In the genomic region with DNA sequence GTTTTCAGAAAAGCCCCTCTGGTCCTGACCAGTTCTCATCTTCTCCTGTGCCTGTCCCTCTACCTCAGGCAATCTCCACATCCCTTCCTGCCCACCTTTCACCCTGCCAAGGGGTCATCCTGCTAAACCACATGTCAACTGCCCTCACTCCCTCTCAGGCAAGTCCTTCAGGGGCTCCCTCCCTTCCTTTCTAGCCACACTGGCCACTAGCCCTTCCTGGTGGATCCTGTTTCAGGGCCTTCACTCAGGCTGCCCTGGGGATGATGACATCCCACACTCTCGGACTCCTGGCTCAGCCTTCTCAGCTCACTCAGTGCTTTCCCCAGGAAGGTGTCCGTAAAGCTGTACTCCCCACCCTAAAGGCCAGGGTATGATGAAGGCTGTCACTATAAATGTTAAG, we compare ENCODE assay signal across 21 cellular contexts. TPM values are rescaled to one million over a fixed set of nuclear protein-coding genes. Genes with fewer than 3 reads are reported as not detected.
A peak's percentile ranks its signal among the peaks of the same experiment; 100 is the strongest.
DNase-seq lines count a peak whose midpoint lies in the region; ATAC-seq and TF ChIP-seq lines count a peak whose summit lies in the region.
"Had no signal": no experiment of that assay in that cellular context is flagged by ENCODE, and none has a peak within 500 bp of the region (broad histone marks: within the 10 kb centered on the region; RNA-seq: fewer than 3 reads in every experiment).

No MANE protein-coding gene starts in this region.

- no peaks in the 10 kb centered on the region for H3K27me3 Mint-ChIP-seq in chondrocyte (ENCODE audit: low read depth)

- H3K27me3 ChIP-seq in BLaER1 treated with 17β-estradiol and CSF1 and Interleukin-3, amounts not matched to agents 10 nM and 100 nM: no peaks in the 10 kb centered on the region
- H3K27me3 ChIP-seq: MG63, SJCRH30 had no signal

- ATAC-seq in sciatic nerve: no peak
- ATAC-seq: GM12878 had no signal

- peaks cover 3% of the 10 kb centered on the region for H3K9me3 Mint-ChIP-seq in chondrocyte (ENCODE audit: low read depth)
- H3K9me3 Mint-ChIP-seq: CD4-positive, alpha-beta memory T cell had no signal

- no peak overlapping the region for H3K4me3 ChIP-seq in BLaER1 treated with 17β-estradiol and CSF1 and Interleukin-3, amounts not matched to agents 10 nM and 100 nM
- H3K4me3 ChIP-seq: GM12878, GM23248, MG63, PC-9, SJCRH30 had no signal

- H3K4me1 ChIP-seq in BLaER1 treated with 17β-estradiol and CSF1 and Interleukin-3, amounts not matched to agents 10 nM and 100 nM: peaks cover 24 to 80% (median 72%) of the 10 kb centered on the region in 10 experiments
- H3K4me1 ChIP-seq: SJCRH30 had no signal

- intact Hi-C loops in sciatic nerve (cut with DNase I): loop anchor here (5.0 kb wide), 1 partner anchor 379 kb away; no protein-coding TSS in a partner anchor

- no peak for TF ChIP-seq CTCF in chondrocyte (IDR thresholded peaks at IDR 0.05)

- H3K27ac ChIP-seq in BLaER1 treated with 17β-estradiol and CSF1 and Interleukin-3, amounts not matched to agents 10 nM and 100 nM: peak overlapping the region in 8 of 11 experiments; percentile 1 to 92 (median 58); a peak in 14 of 22 replicates
- H3K27ac ChIP-seq: GM23248, PC-9, SJCRH30 had no signal

- peaks cover 0 to 11% (median 5%) of the 10 kb centered on the region in 11 experiments; a peak in 7 of 22 replicates for H3K36me3 ChIP-seq in BLaER1 treated with 17β-estradiol and CSF1 and Interleukin-3, amounts not matched to agents 10 nM and 100 nM
- H3K36me3 ChIP-seq: SJCRH30 had no signal

- peak overlapping the region; percentile 16 to 84 (median 62); a peak in 21 of 22 replicates for H3K4me2 ChIP-seq in BLaER1 treated with 17β-estradiol and CSF1 and Interleukin-3, amounts not matched to agents 10 nM and 100 nM
- H3K4me2 ChIP-seq: PC-9 had no signal

- peaks cover 17% of the 10 kb centered on the region for H3K4me1 Mint-ChIP-seq in chondrocyte (ENCODE audit: low read depth)

- H4K20me1 ChIP-seq in BLaER1 treated with 17β-estradiol and CSF1 and Interleukin-3, amounts not matched to agents 10 nM and 100 nM: no peaks in the 10 kb centered on the region

- peak overlapping the region; percentile 39 for H3K27ac Mint-ChIP-seq in chondrocyte (ENCODE audit: unreplicated experiment)
- H3K27ac Mint-ChIP-seq: CD4-positive, alpha-beta memory T cell had no signal

- peak; percentile 22 for DNase-seq in EH (ENCODE audit: low read depth)
- DNase-seq in chondrocyte (ENCODE audit: low spot score): no peak
- DNase-seq in myocyte (ENCODE audit: low read depth): peak; percentile 79
- no peak for DNase-seq in sciatic nerve (ENCODE audit: low spot score)
- no peak for DNase-seq in NK-92 (lab: John Stamatoyannopoulos, UW; ENCODE audit: unreplicated experiment)
- no peak for DNase-seq in effector CD4-positive, alpha-beta T cell
- no peak for DNase-seq in NCI-H146 (lab: John Stamatoyannopoulos, UW)
- DNase-seq: Calu3; CD4-positive, alpha-beta memory T cell; DMS79; GDM1; GM23248; Karpas-422; MG63; NCI-H1092; NCI-H446; PC-9; SJCRH30; SW 1271 had no signal

- peak overlapping the region in 5 of 11 experiments; percentile 16 to 63 (median 42); a peak in 9 of 22 replicates for H3K9ac ChIP-seq in BLaER1 treated with 17β-estradiol and CSF1 and Interleukin-3, amounts not matched to agents 10 nM and 100 nM
- H3K9ac ChIP-seq: GM23248 had no signal

- H3K4me3 Mint-ChIP-seq in chondrocyte (ENCODE audit: unreplicated experiment): no peak overlapping the region
- H3K4me3 Mint-ChIP-seq: CD4-positive, alpha-beta memory T cell had no signal

- no peaks in the 10 kb centered on the region for H3K36me3 Mint-ChIP-seq in chondrocyte (ENCODE audit: low read depth)
- H3K36me3 Mint-ChIP-seq: CD4-positive, alpha-beta memory T cell had no signal

- H3K9me3 ChIP-seq in BLaER1 treated with 17β-estradiol and CSF1 and Interleukin-3, amounts not matched to agents 10 nM and 100 nM (replicated peaks in 1 of 11): peaks cover 9 to 33% (median 22%) of the 10 kb centered on the region in 11 experiments
- H3K9me3 ChIP-seq: MG63, SJCRH30 had no signal

RNA-seq across cellular contexts. Expression of gene STEAP1B, which starts 13.4 kb away (rescaled TPM):
- total RNA-seq in chondrocyte (1.5 to 5.1 TPM (median 4.2 TPM) in 3 replicates), myocyte (0.99 TPM in 1 of 2 replicates, not detected in the other), sciatic nerve (11.6 TPM)
- polyA plus RNA-seq in myocyte (2012): 0.24 TPM
- total RNA-seq: CD4-positive, alpha-beta memory T cell; GM12878; SJCRH30 had no signal
- polyA plus RNA-seq: CD4-positive, alpha-beta memory T cell had no signal

Comparison
In these comparisons a context has a peak if more than half of its experiments do, and no peak if none do; other contexts are left out.
1. DNase-seq: peak in EH (single experiment) and myocyte (single experiment); none in chondrocyte (single experiment), sciatic nerve (single experiment), NK-92 (single experiment), effector CD4-positive, alpha-beta T cell (single experiment) and NCI-H146 (single experiment).